In genomic region chr5:177494356-177495195, GRCh38 we compare ENCODE assay signal across 8 cellular contexts. TPM values are rescaled to one million over a fixed set of nuclear protein-coding genes. Genes with fewer than 3 reads are reported as not detected.
A peak's percentile ranks its signal among the peaks of the same experiment; 100 is the strongest.
DNase-seq lines count a peak whose midpoint lies in the region; ATAC-seq and TF ChIP-seq lines count a peak whose summit lies in the region.

No MANE protein-coding gene starts in this region.

- H3K79me2 ChIP-seq in HCT116 (ENCODE audit: insufficient read depth, low read length): peaks cover 63% of the 10 kb centered on the region

- peaks cover 11% of the 10 kb centered on the region; the same call in 1 of the 2 replicates for H4K20me1 ChIP-seq in HCT116 (ENCODE audit: insufficient read depth)

- RAD21 ChIA-PET in HCT116 (lab: Charles Lee; ENCODE audit: low non-redundant PET in 1 of 2, low total read pairs in 2 of 2, uncharacterized antibody in 2 of 2, unreplicated experiment in 2 of 2): interaction anchor here in 1 of 2 experiments (0.6 kb wide), 1 partner anchor 18 kb away, joined by 3 read pairs; no protein-coding TSS in a partner anchor

- ATAC-seq in HCT116 (peak; percentile 33), HG02763 (IDR thresholded peaks at IDR 0.05; ENCODE audit: unreplicated experiment) (no peak), HG02759 (IDR thresholded peaks at IDR 0.05; ENCODE audit: unreplicated experiment) (no peak)

- intact Hi-C loops in HCT116 (cut with micrococcal nuclease): loop anchor here (5.0 kb wide), 3 partner anchors 92 to 182 kb away; partner anchors contain the start of genes B4GALT7, MXD3 and PFN3
- intact Hi-C loops in esophagus muscularis mucosa (cut with DNase I): no loop called here

- H3K36me3 ChIP-seq in HCT116 (ENCODE audit: control insufficient read depth in 1 of 2, insufficient read depth in 2 of 2, low read length in 2 of 2) (peaks cover 2 to 23% of the 10 kb centered on the region in 2 experiments; a peak in 3 of 4 replicates), esophagus muscularis mucosa (peaks cover 12 to 51% (median 39%) of the 10 kb centered on the region in 4 donors)

- H3K27ac ChIP-seq in HCT116 (ENCODE audit: low read depth, low read length): peak overlapping the region; percentile 96
- H3K27ac ChIP-seq in esophagus muscularis mucosa (replicated peaks in 1 of 4): peak overlapping the region; percentile 96 to 99 (median 98)

- CTCF ChIA-PET in HCT116 (lab: Charles Lee): interaction anchor here (0.9 to 4.1 kb wide), 13 partner anchors 12 to 185 kb away, joined by 3 to 28 read pairs (median 7); no protein-coding TSS in a partner anchor

- H3K4me3 ChIP-seq in HCT116 (replicated peaks in 1 of 2; ENCODE audit: low read depth in 1 of 2, low read length in 2 of 2) (peak overlapping the region; percentile 88 to 89), esophagus muscularis mucosa (peak overlapping the region; percentile 78 to 96 (median 88))

- TF ChIP-seq RAD21 in HCT116 (IDR thresholded peaks at IDR 0.05; ENCODE audit: low read depth): no peak

- peak; percentile 84 for DNase-seq in AG08395 (ENCODE audit: low spot score)
- peak; percentile 49 for DNase-seq in HCT116 (ENCODE audit: low read depth, low spot score)
- DNase-seq in SW 1271 (lab: John Stamatoyannopoulos, UW): peak; percentile 78 to 85
- DNase-seq in esophagus muscularis mucosa (ENCODE audit: extremely low spot score): no peak
- no peak for DNase-seq in NCI-H1436 treated with DMSO at 0.1 percent for 48 hours (lab: John Stamatoyannopoulos, UW)

- H3K36me3 Mint-ChIP-seq in nephron (ENCODE audit: low read depth): peaks cover 15% of the 10 kb centered on the region

- no peak for TF ChIP-seq POLR2A in HCT116 (IDR thresholded peaks at IDR 0.05; ENCODE audit: borderline replicate concordance, extremely low read depth, insufficient read depth, insufficient read length)
- no peak for TF ChIP-seq POLR2A in esophagus muscularis mucosa (IDR thresholded peaks at IDR 0.05; ENCODE audit: low read depth)

- H3K4me1 ChIP-seq in HCT116 (ENCODE audit: control insufficient read depth in 1 of 2, insufficient read depth in 2 of 2, low read length in 2 of 2) (peaks cover 35 to 69% of the 10 kb centered on the region in 2 experiments), esophagus muscularis mucosa (peaks cover 64 to 86% (median 85%) of the 10 kb centered on the region in 4 donors)

- peak overlapping the region; percentile 93 to 97 (median 96) for H3K27ac Mint-ChIP-seq in nephron

- H3K4me3 Mint-ChIP-seq in nephron: peak overlapping the region; percentile 91 to 93 (median 93)

- BruUV-seq in HCT116 (replicated peaks; lab: Mats Ljungman, UMichigan): no TSS peak

- H3K27me3 Mint-ChIP-seq in nephron (ENCODE audit: low read depth): peaks cover under 1% of the 10 kb centered on the region

- H3K27me3 ChIP-seq in HCT116 (ENCODE audit: insufficient read depth, low read length) (no peaks in the 10 kb centered on the region), esophagus muscularis mucosa (no peaks in the 10 kb centered on the region)

- TF ChIP-seq EP300 in esophagus muscularis mucosa (IDR thresholded peaks at IDR 0.05): no peak

- WGBS in esophagus muscularis mucosa: 29% methylated on average over 10 of the region's 11 CpGs

- no peaks in the 10 kb centered on the region for H3K9me3 Mint-ChIP-seq in nephron

- H3K9me2 ChIP-seq in HCT116 (ENCODE audit: insufficient read depth): no peaks in the 10 kb centered on the region

- H3K4me1 Mint-ChIP-seq in nephron: peaks cover 54% of the 10 kb centered on the region

- peak overlapping the region; percentile 94 for H3K9ac ChIP-seq in HCT116 (ENCODE audit: low read length)

- TF ChIP-seq CTCF in HCT116 (IDR thresholded peaks at IDR 0.05 in 2 of 3, conservative IDR thresholded peaks at IDR 0.05 in 1 of 3; ENCODE audit: borderline replicate concordance in 1 of 3, insufficient read depth in 1 of 3, low read depth in 2 of 3, low read length in 2 of 3): peak in 2 of 3 experiments; percentile 39 to 45; a peak in 4 of 6 replicates
- TF ChIP-seq CTCF in esophagus muscularis mucosa (IDR thresholded peaks at IDR 0.05): peak in 2 of 3 experiments; percentile 28 to 35
- peak in 2 of 3 experiments; percentile 23 to 24 for TF ChIP-seq CTCF in nephron (IDR thresholded peaks at IDR 0.05; ENCODE audit: unreplicated experiment in 3 of 3)

- H3K4me2 ChIP-seq in HCT116 (ENCODE audit: low read length): peak overlapping the region; percentile 99

- H3K9me3 ChIP-seq in HCT116 (ENCODE audit: control insufficient read depth in 1 of 2, insufficient read depth in 1 of 2, low read depth in 1 of 2, low read length in 2 of 2) (no peaks in the 10 kb centered on the region), esophagus muscularis mucosa (no peaks in the 10 kb centered on the region)

- no peak overlapping the region for H2AFZ ChIP-seq in HCT116 (ENCODE audit: low read depth, low read length, poor library complexity, severe bottlenecking)

- POLR2A ChIA-PET in HCT116 (lab: Charles Lee): interaction anchor here (1.3 to 6.4 kb wide), 7 partner anchors 9 to 92 kb away, joined by 3 to 54 read pairs (median 9); no protein-coding TSS in a partner anchor

TF ChIP-seq in HCT116, 20 proteins besides CTCF, POLR2A, EP300 and RAD21:
- no peak for TF ChIP-seq ELF1 (IDR thresholded peaks at IDR 0.05; ENCODE audit: borderline replicate concordance, low read depth)
- TF ChIP-seq SP1 (IDR thresholded peaks at IDR 0.05; ENCODE audit: low read depth): no peak
- peak; percentile 11 for TF ChIP-seq YY1 (IDR thresholded peaks at IDR 0.05; ENCODE audit: extremely low read depth, insufficient replicate concordance, low read depth, low read length)
TF ChIP-seq in HCT116: peak in this region for 1.

RNA-seq across cellular contexts. Expression of gene PDLIM7, which starts 2.8 kb away (rescaled TPM):
- total RNA-seq in HCT116 (2021; ENCODE audit: unreplicated experiment) (153 TPM), esophagus muscularis mucosa (1,000 to 10,000 TPM in 1 of 4 donors, 100 to 1,000 TPM in 3; 316 to 1,085 (median 575) TPM)
- polyA plus RNA-seq in HCT116 (2012): 152 and 163 TPM in 2 replicates

RNA-seq across cellular contexts. Expression of gene DOK3, which starts 15.1 kb away (rescaled TPM):
- total RNA-seq in HCT116 (2021; ENCODE audit: unreplicated experiment) (8.0 TPM), esophagus muscularis mucosa (10 to 100 TPM in 1 of 4 donors, 1 to 10 TPM in 3; 6.7 to 15.2 (median 7.5) TPM)
- polyA plus RNA-seq in HCT116 (2012): 3.3 and 3.7 TPM in 2 replicates

RNA-seq across cellular contexts. Expression of gene DBN1, which starts 21.1 kb away (rescaled TPM):
- total RNA-seq in HCT116 (2021; ENCODE audit: unreplicated experiment): 144 TPM
- polyA plus RNA-seq in HCT116 (2012): 110 and 117 TPM in 2 replicates
- 100 to 1,000 TPM in 3 of 4 donors, 10 to 100 TPM in 1; 92.2 to 160 (median 130) TPM for total RNA-seq in esophagus muscularis mucosa

RNA-seq across cellular contexts. Expression of gene DDX41, which starts 22.2 kb away (rescaled TPM):
- total RNA-seq in HCT116 (2021; ENCODE audit: unreplicated experiment) (141 TPM), esophagus muscularis mucosa (10 to 100 TPM; 58.1 to 92.1 (median 66.0) TPM)
- polyA plus RNA-seq in HCT116 (2012): 267 and 489 TPM in 2 replicates

RNA-seq across cellular contexts. Expression of gene PRR7, which starts 48.0 kb away (rescaled TPM):
- total RNA-seq in HCT116 (2021; ENCODE audit: unreplicated experiment): 39.9 TPM
- polyA plus RNA-seq in HCT116 (2012): 28.9 and 29.4 TPM in 2 replicates
- 1 to 10 TPM in 2 of 4 donors, under 1 TPM in 2; 0.42 to 2.5 (median 1.6) TPM for total RNA-seq in esophagus muscularis mucosa

Comparison
In these comparisons a context has a peak if more than half of its experiments do, and no peak if none do; other contexts are left out.
1. DNase-seq: peak in AG08395 (single experiment), HCT116 (single experiment) and SW 1271 (2 of 2); none in esophagus muscularis mucosa (single experiment) and NCI-H1436 treated with DMSO at 0.1 percent for 48 hours (single experiment).
2. Peak in every context shown above with its lines, with median percentiles within 50 percentile points of each other: CTCF ChIP-seq.